ENCODE assay signal across 10 cellular contexts in genomic region chr3:100992086-100993033, GRCh38. TPM values are rescaled to one million over a fixed set of nuclear protein-coding genes. Genes with fewer than 3 reads are reported as not detected.
DNase-seq lines count a peak whose midpoint lies in the region; ATAC-seq and TF ChIP-seq lines count a peak whose summit lies in the region.
"Had no signal": no experiment of that assay in that cellular context is flagged by ENCODE, and none has a peak within 500 bp of the region (broad histone marks: within the 10 kb centered on the region; RNA-seq: fewer than 3 reads in every experiment).

No MANE protein-coding gene starts in this region.

- H3K4me3 Mint-ChIP-seq in stimulated activated effector memory CD8-positive, alpha-beta T cell treated with anti-CD3 and anti-CD28 coated beads, Interleukin-12 subunit alpha, Interleukin-12 subunit beta, amount 100 ng/mL, for 72 hours: no peak overlapping the region
- H3K4me3 Mint-ChIP-seq in naive thymus-derived CD8-positive, alpha-beta T cell: peak overlapping the region in 1 of 10 donors; percentile 31

- peaks cover 17% of the 10 kb centered on the region for H3K4me1 ChIP-seq in rectal smooth muscle tissue (ENCODE audit: control insufficient read depth, insufficient read depth, low read length)

- in situ Hi-C loops in astrocyte of the cerebellum (cut with HindIII; ENCODE audit: low sequenced_read_pairs): no loop called here

- H3K36me3 Mint-ChIP-seq in stimulated activated effector memory CD8-positive, alpha-beta T cell treated with anti-CD3 and anti-CD28 coated beads, Interleukin-12 subunit alpha, Interleukin-12 subunit beta, amount 100 ng/mL, for 72 hours: no peaks in the 10 kb centered on the region
- no peaks in the 10 kb centered on the region for H3K36me3 Mint-ChIP-seq in naive thymus-derived CD8-positive, alpha-beta T cell

- no peak overlapping the region for H3K9ac ChIP-seq in rectal smooth muscle tissue (ENCODE audit: low read length)

- H3K9me3 Mint-ChIP-seq in stimulated activated effector memory CD8-positive, alpha-beta T cell treated with anti-CD3 and anti-CD28 coated beads, Interleukin-12 subunit alpha, Interleukin-12 subunit beta, amount 100 ng/mL, for 72 hours: no peaks in the 10 kb centered on the region
- H3K9me3 Mint-ChIP-seq in naive thymus-derived CD8-positive, alpha-beta T cell: no peaks in the 10 kb centered on the region

- no peaks in the 10 kb centered on the region for H3K36me3 ChIP-seq in rectal smooth muscle tissue (ENCODE audit: control insufficient read depth, insufficient read depth, low read length)

- peaks cover 1 to 22% (median 6%) of the 10 kb centered on the region in 5 donors for H3K27me3 Mint-ChIP-seq in naive thymus-derived CD8-positive, alpha-beta T cell

- intact Hi-C loops in left ventricle myocardium superior (cut with micrococcal nuclease): no loop called here

- DNase-seq in ELR (ENCODE audit: low read depth) (peak; percentile 72), astrocyte of the cerebellum (ENCODE audit: low read depth) (no peak), left ventricle myocardium superior (no peak)
- no peak for DNase-seq in stimulated activated effector memory CD8-positive, alpha-beta T cell treated with anti-CD3 and anti-CD28 coated beads, Interleukin-12 subunit alpha, Interleukin-12 subunit beta, amount 100 ng/mL, for 72 hours (ENCODE audit: low spot score in 2 of 2)
- no peak for DNase-seq in naive thymus-derived CD8-positive, alpha-beta T cell
- DNase-seq: activated CD4-positive, alpha-beta T cell treated with anti-CD3 and anti-CD28 coated beads, Interleukin-2, amount 50 U/mL, for 48 hours; NCI-H2227 treated with DMSO at 0.1 percent for 48 hours had no signal

- peak overlapping the region; percentile 30 for H3K4me3 ChIP-seq in astrocyte of the cerebellum (ENCODE audit: low read depth, low read length)
- peak overlapping the region; percentile 71 for H3K4me3 ChIP-seq in rectal smooth muscle tissue (ENCODE audit: low read length)

- peak overlapping the region; percentile 78 for H3K27ac ChIP-seq in rectal smooth muscle tissue (ENCODE audit: low read depth, low read length)

- no peak for TF ChIP-seq CTCF in astrocyte of the cerebellum (IDR thresholded peaks at IDR 0.05; ENCODE audit: low read depth, low read length, missing control alignments)

- no peaks in the 10 kb centered on the region for H3K4me1 Mint-ChIP-seq in stimulated activated effector memory CD8-positive, alpha-beta T cell treated with anti-CD3 and anti-CD28 coated beads, Interleukin-12 subunit alpha, Interleukin-12 subunit beta, amount 100 ng/mL, for 72 hours
- peaks cover 0 to 3% (median 0%) of the 10 kb centered on the region in 4 donors for H3K4me1 Mint-ChIP-seq in naive thymus-derived CD8-positive, alpha-beta T cell

- ATAC-seq in left ventricle myocardium superior (peak; percentile 78), GM19397 (IDR thresholded peaks at IDR 0.05; ENCODE audit: unreplicated experiment) (no peak), HG03280 (IDR thresholded peaks at IDR 0.05; ENCODE audit: unreplicated experiment) (no peak)
- ATAC-seq in stimulated activated effector memory CD8-positive, alpha-beta T cell treated with anti-CD3 and anti-CD28 coated beads, Interleukin-12 subunit alpha, Interleukin-12 subunit beta, amount 100 ng/mL, for 72 hours: no peak
- ATAC-seq in naive thymus-derived CD8-positive, alpha-beta T cell: no peak

- POLR2A ChIA-PET in naive thymus-derived CD8-positive, alpha-beta T cell (lab: Charles Lee): no interaction called here

- H3K27ac Mint-ChIP-seq in stimulated activated effector memory CD8-positive, alpha-beta T cell treated with anti-CD3 and anti-CD28 coated beads, Interleukin-12 subunit alpha, Interleukin-12 subunit beta, amount 100 ng/mL, for 72 hours: no peak overlapping the region
- H3K27ac Mint-ChIP-seq in naive thymus-derived CD8-positive, alpha-beta T cell: no peak overlapping the region

- H3K27me3 ChIP-seq in rectal smooth muscle tissue (ENCODE audit: control insufficient read depth, insufficient read depth, low read length): no peaks in the 10 kb centered on the region

RNA-seq across cellular contexts. Expression of gene ABI3BP, which starts 0.9 kb away (rescaled TPM):
- 23.4 TPM for total RNA-seq in left ventricle myocardium superior
- not detected for total RNA-seq in naive thymus-derived CD8-positive, alpha-beta T cell
- polyA plus RNA-seq in naive thymus-derived CD8-positive, alpha-beta T cell: not detected

Comparison
In these comparisons a context has a peak if more than half of its experiments do, and no peak if none do; other contexts are left out.
1. RNA of gene ABI3BP, which starts 0.9 kb away (total RNA-seq): 23.4 TPM in left ventricle myocardium superior (single experiment); not detected in naive thymus-derived CD8-positive, alpha-beta T cell; every median in the first group is over 10 times any median in the second.